ENCODE assay signal across 14 cellular contexts in the genomic region with DNA sequence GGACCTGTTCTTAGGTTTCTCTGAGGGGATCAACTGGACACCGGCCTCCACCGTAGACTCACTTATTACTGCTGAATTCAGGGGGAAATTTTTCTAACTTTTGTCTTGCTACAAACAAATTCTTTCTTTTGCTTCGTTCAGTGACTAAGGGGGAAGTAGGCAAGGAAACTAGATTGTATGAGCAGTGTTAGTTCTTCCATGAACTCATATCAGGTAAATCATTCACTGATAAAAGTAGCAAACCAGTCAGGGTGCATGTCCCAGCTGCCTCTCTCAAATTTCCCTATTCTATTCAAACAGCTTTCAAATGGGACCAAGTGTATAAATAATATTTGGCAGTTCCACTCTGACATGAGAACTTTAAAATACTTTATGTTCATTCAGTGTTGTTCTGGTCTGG. TPM values are rescaled to one million over a fixed set of nuclear protein-coding genes. Genes with fewer than 3 reads are reported as not detected.
DNase-seq lines count a peak whose midpoint lies in the region; ATAC-seq and TF ChIP-seq lines count a peak whose summit lies in the region.
"Had no signal": no experiment of that assay in that cellular context is flagged by ENCODE, and none has a peak within 500 bp of the region (broad histone marks: within the 10 kb centered on the region; RNA-seq: fewer than 3 reads in every experiment).

No MANE protein-coding gene starts in this region.

- H3K27ac Mint-ChIP-seq in stimulated activated naive B cell treated with anti-CD40 and anti-IgM and Interleukin-4, amounts not matched to agents 10 μg/mL and 1 μg/mL and 100 μg/mL, for 72 hours, result no peak overlapping the region
- H3K27ac Mint-ChIP-seq: activated CD4-positive, alpha-beta memory T cell treated with anti-CD3 and anti-CD28 coated beads, Interleukin-2, amount 10 ng/mL, durations not matched to agents 7 days and 5 days; activated naive CD8-positive, alpha-beta T cell treated with anti-CD3 and anti-CD28 coated beads for 36 hours had no signal

- no peaks in the 10 kb centered on the region for H3K9me3 ChIP-seq in liver (ENCODE audit: control insufficient read depth in 4 of 4, low read length in 3 of 4)
- H3K9me3 ChIP-seq: ovary had no signal

- peaks cover 0 to 13% of the 10 kb centered on the region in 2 donors for H3K4me1 Mint-ChIP-seq in stimulated activated naive B cell treated with anti-CD40 and anti-IgM and Interleukin-4, amounts not matched to agents 10 μg/mL and 1 μg/mL and 100 μg/mL, for 72 hours

- in situ Hi-C loops in Caki2 (cut with HindIII; ENCODE audit: low pct_unique_long_range_greater_than_20kb, low sequenced_read_pairs), result no loop called here

- no peak for TF ChIP-seq CTCF in liver (IDR thresholded peaks at IDR 0.05; ENCODE audit: low read depth, low read length, missing input control)

- no peak for TF ChIP-seq RAD21 in liver (IDR thresholded peaks at IDR 0.05)

- H3K9me3 Mint-ChIP-seq in stimulated activated naive B cell treated with anti-CD40 and anti-IgM and Interleukin-4, amounts not matched to agents 10 μg/mL and 1 μg/mL and 100 μg/mL, for 72 hours, result no peaks in the 10 kb centered on the region
- H3K9me3 Mint-ChIP-seq: activated CD4-positive, alpha-beta memory T cell treated with anti-CD3 and anti-CD28 coated beads, Interleukin-2, amount 10 ng/mL, durations not matched to agents 7 days and 5 days; activated naive CD8-positive, alpha-beta T cell treated with anti-CD3 and anti-CD28 coated beads for 36 hours; CD4-positive, alpha-beta memory T cell had no signal

- peak; percentile 10 for DNase-seq in Caki2 (ENCODE audit: low read depth)
- DNase-seq in amniotic epithelial cell (ENCODE audit: low read depth), result peak; percentile 7
- no peak for DNase-seq in stimulated activated naive B cell treated with anti-CD40 and anti-IgM and Interleukin-4, amounts not matched to agents 10 μg/mL and 1 μg/mL and 100 μg/mL, for 72 hours
- DNase-seq in mucosa of gallbladder (ENCODE audit: low spot score), result no peak
- DNase-seq: activated CD4-positive, alpha-beta memory T cell treated with anti-CD3 and anti-CD28 coated beads, Interleukin-2, amount 10 ng/mL, durations not matched to agents 7 days and 5 days; activated naive CD8-positive, alpha-beta T cell treated with anti-CD3 and anti-CD28 coated beads for 36 hours; effector CD8-positive, alpha-beta T cell; kidney; ovary had no signal

- peak; percentile 45 to 56 for ATAC-seq in stimulated activated naive B cell treated with anti-CD40 and anti-IgM and Interleukin-4, amounts not matched to agents 10 μg/mL and 1 μg/mL and 100 μg/mL, for 72 hours (replicated peaks)
- no peak for ATAC-seq in GM21825 (IDR thresholded peaks at IDR 0.05; ENCODE audit: unreplicated experiment)
- ATAC-seq in HG03521 (IDR thresholded peaks at IDR 0.05; ENCODE audit: unreplicated experiment), result no peak
- ATAC-seq in GM18868 (IDR thresholded peaks at IDR 0.05; ENCODE audit: unreplicated experiment), result no peak

- no peak overlapping the region for H3K4me3 ChIP-seq in liver (ENCODE audit: low read depth in 1 of 3, low read length in 3 of 3)
- H3K4me3 ChIP-seq: ovary had no signal

- H3K27me3 Mint-ChIP-seq in stimulated activated naive B cell treated with anti-CD40 and anti-IgM and Interleukin-4, amounts not matched to agents 10 μg/mL and 1 μg/mL and 100 μg/mL, for 72 hours, result no peaks in the 10 kb centered on the region
- H3K27me3 Mint-ChIP-seq: activated CD4-positive, alpha-beta memory T cell treated with anti-CD3 and anti-CD28 coated beads, Interleukin-2, amount 10 ng/mL, durations not matched to agents 7 days and 5 days; activated naive CD8-positive, alpha-beta T cell treated with anti-CD3 and anti-CD28 coated beads for 36 hours; CD4-positive, alpha-beta memory T cell had no signal

- no peak overlapping the region for H3K4me3 Mint-ChIP-seq in stimulated activated naive B cell treated with anti-CD40 and anti-IgM and Interleukin-4, amounts not matched to agents 10 μg/mL and 1 μg/mL and 100 μg/mL, for 72 hours
- H3K4me3 Mint-ChIP-seq: activated CD4-positive, alpha-beta memory T cell treated with anti-CD3 and anti-CD28 coated beads, Interleukin-2, amount 10 ng/mL, durations not matched to agents 7 days and 5 days; activated naive CD8-positive, alpha-beta T cell treated with anti-CD3 and anti-CD28 coated beads for 36 hours; CD4-positive, alpha-beta memory T cell had no signal

- 64% methylated on average over 3 of the region's 3 CpGs for WGBS in liver

- H3K4me1 ChIP-seq in liver (ENCODE audit: control insufficient read depth in 4 of 4, insufficient read depth in 4 of 4, low read length in 3 of 4), result peaks cover 4 to 38% (median 30%) of the 10 kb centered on the region in 4 donors

- H3K9ac ChIP-seq in liver (ENCODE audit: low read depth in 1 of 2, low read length in 2 of 2), result peak overlapping the region; percentile 47 to 79

- peaks cover 9% of the 10 kb centered on the region in 2 donors for H3K36me3 Mint-ChIP-seq in stimulated activated naive B cell treated with anti-CD40 and anti-IgM and Interleukin-4, amounts not matched to agents 10 μg/mL and 1 μg/mL and 100 μg/mL, for 72 hours

- peaks cover 0 to 4% (median 2%) of the 10 kb centered on the region in 4 donors for H3K36me3 ChIP-seq in liver (ENCODE audit: control insufficient read depth in 4 of 4, insufficient read depth in 3 of 4, low read depth in 1 of 4, low read length in 3 of 4)
- H3K36me3 ChIP-seq: ovary had no signal

- peak overlapping the region; percentile 70 to 73 for H3K27ac ChIP-seq in liver (ENCODE audit: low read depth in 1 of 2, low read length in 2 of 2)
- H3K27ac ChIP-seq: ovary had no signal

- no peaks in the 10 kb centered on the region for H3K27me3 ChIP-seq in liver (ENCODE audit: control insufficient read depth in 4 of 4, insufficient read depth in 4 of 4, low read length in 3 of 4)
- H3K27me3 ChIP-seq: ovary had no signal

TF ChIP-seq in liver, 16 proteins besides CTCF, POLR2A, EP300 and RAD21:
- TF ChIP-seq JUND (IDR thresholded peaks at IDR 0.05) (peak; percentile 22 to 26), HNF4A (conservative IDR thresholded peaks at IDR 0.05) (peak; percentile 28 to 38), YY1 (IDR thresholded peaks at IDR 0.05) (peak; percentile 27), RXRA (IDR thresholded peaks at IDR 0.05) (peak in 1 of 2 donors; percentile 52), SP1 (IDR thresholded peaks at IDR 0.05) (peak; percentile 79), GABPA (IDR thresholded peaks at IDR 0.05 in 1 of 2, conservative IDR thresholded peaks at IDR 0.05 in 1 of 2) (no peak), ATF3 (IDR thresholded peaks at IDR 0.05) (no peak)
- TF ChIP-seq, protein P1, sequence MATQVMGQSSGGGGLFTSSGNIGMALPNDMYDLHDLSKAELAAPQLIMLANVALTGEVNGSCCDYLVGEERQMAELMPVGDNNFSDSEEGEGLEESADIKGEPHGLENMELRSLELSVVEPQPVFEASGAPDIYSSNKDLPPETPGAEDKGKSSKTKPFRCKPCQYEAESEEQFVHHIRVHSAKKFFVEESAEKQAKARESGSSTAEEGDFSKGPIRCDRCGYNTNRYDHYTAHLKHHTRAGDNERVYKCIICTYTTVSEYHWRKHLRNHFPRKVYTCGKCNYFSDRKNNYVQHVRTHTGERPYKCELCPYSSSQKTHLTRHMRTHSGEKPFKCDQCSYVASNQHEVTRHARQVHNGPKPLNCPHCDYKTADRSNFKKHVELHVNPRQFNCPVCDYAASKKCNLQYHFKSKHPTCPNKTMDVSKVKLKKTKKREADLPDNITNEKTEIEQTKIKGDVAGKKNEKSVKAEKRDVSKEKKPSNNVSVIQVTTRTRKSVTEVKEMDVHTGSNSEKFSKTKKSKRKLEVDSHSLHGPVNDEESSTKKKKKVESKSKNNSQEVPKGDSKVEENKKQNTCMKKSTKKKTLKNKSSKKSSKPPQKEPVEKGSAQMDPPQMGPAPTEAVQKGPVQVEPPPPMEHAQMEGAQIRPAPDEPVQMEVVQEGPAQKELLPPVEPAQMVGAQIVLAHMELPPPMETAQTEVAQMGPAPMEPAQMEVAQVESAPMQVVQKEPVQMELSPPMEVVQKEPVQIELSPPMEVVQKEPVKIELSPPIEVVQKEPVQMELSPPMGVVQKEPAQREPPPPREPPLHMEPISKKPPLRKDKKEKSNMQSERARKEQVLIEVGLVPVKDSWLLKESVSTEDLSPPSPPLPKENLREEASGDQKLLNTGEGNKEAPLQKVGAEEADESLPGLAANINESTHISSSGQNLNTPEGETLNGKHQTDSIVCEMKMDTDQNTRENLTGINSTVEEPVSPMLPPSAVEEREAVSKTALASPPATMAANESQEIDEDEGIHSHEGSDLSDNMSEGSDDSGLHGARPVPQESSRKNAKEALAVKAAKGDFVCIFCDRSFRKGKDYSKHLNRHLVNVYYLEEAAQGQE (IDR thresholded peaks at IDR 0.05), result no peak

RNA-seq across cellular contexts. Expression of gene CCDC13, which starts 7.3 kb away (rescaled TPM):
- not detected in 2 replicates for total RNA-seq in Caki2 (2014; rRNA removed; shearing (Covaris generic); ENCODE audit: low replicate concordance)
- total RNA-seq in liver (1 to 10 TPM in 1 of 2 donors, under 1 TPM in 1; 0.42 to 2.3 TPM), mucosa of gallbladder (1.4 TPM)
- polyA plus RNA-seq in liver, result 1 to 10 TPM in 1 of 2 donors, under 1 TPM in 1; 0.69 to 1.4 TPM

RNA-seq across cellular contexts. Expression of gene HIGD1A, which starts 23.9 kb away (rescaled TPM):
- total RNA-seq in Caki2 (2014; rRNA removed; shearing (Covaris generic); ENCODE audit: low replicate concordance), result 68.3 and 98.8 TPM in 2 replicates
- total RNA-seq in liver (100 to 1,000 TPM; 117 to 234 TPM), mucosa of gallbladder (96.7 TPM)
- polyA plus RNA-seq in liver, result 100 to 1,000 TPM; 256 TPM

RNA-seq across cellular contexts. Expression of gene ACKR2, which starts 28.8 kb away (rescaled TPM):
- 0.74 TPM in 1 of 2 replicates, not detected in the other for total RNA-seq in Caki2 (2014; rRNA removed; shearing (Covaris generic); ENCODE audit: low replicate concordance)
- total RNA-seq in liver (10 to 100 TPM; 12.5 to 19.3 TPM), mucosa of gallbladder (5.0 TPM)
- polyA plus RNA-seq in liver, result 1 to 10 TPM; 7.3 to 9.2 TPM
- polyA plus RNA-seq: CD4-positive, alpha-beta memory T cell had no signal

Comparison
In these comparisons a context has a peak if more than half of its experiments do, and no peak if none do; other contexts are left out.
1. DNase-seq: peak in Caki2 (single experiment) and amniotic epithelial cell (single experiment); none in stimulated activated naive B cell treated with anti-CD40 and anti-IgM and Interleukin-4, amounts not matched to agents 10 μg/mL and 1 μg/mL and 100 μg/mL, for 72 hours (single experiment) and mucosa of gallbladder (single experiment).
2. ATAC-seq: peak in stimulated activated naive B cell treated with anti-CD40 and anti-IgM and Interleukin-4, amounts not matched to agents 10 μg/mL and 1 μg/mL and 100 μg/mL, for 72 hours (2 of 2); none in GM21825 (single experiment), HG03521 (single experiment) and GM18868 (single experiment).